10 cellular contexts compared by ENCODE assay signal in genomic region chr9:6765396-6765795, GRCh38.
"Had no signal": no experiment of that assay in that cellular context is flagged by ENCODE, and none has a peak within 500 bp of the region (broad histone marks: within the 10 kb centered on the region; RNA-seq: fewer than 3 reads in every experiment).

No MANE protein-coding gene starts in this region.

- H3K27me3 ChIP-seq: cardiac muscle cell, heart left ventricle had no signal

- H3K27ac ChIP-seq: cardiac muscle cell, heart left ventricle, skin epidermis had no signal

- DNase-seq: activated CD4-positive, CD25-positive, alpha-beta regulatory T cell; activated gamma-delta T cell; activated T-cell treated with anti-CD3 and anti-CD28 coated beads, Interleukin-2, amount 50 U/mL, for 1 hour; heart left ventricle; kidney glomerular epithelial cell; stimulated activated CD4-positive, alpha-beta T cell treated with anti-CD3 and anti-CD28 coated beads, Interleukin-4, amount 100 ng/mL, for 4 hours had no signal

- ATAC-seq: heart left ventricle, SK-N-SH treated with all-trans-retinoic acid at 6 μM for 48 hours had no signal

- H3K27ac Mint-ChIP-seq: T-helper 1 cell treated with Interleukin-12 subunit alpha and Interleukin-12 subunit beta and Interleukin-4 antibody, amounts not matched to agents 30 μg/mL and 1 μg/mL, for 36 hours had no signal

- H3K36me3 ChIP-seq: cardiac muscle cell, heart left ventricle had no signal

- H3K4me3 ChIP-seq: cardiac muscle cell, heart left ventricle, skin epidermis had no signal

- H3K4me3 Mint-ChIP-seq: T-helper 1 cell treated with Interleukin-12 subunit alpha and Interleukin-12 subunit beta and Interleukin-4 antibody, amounts not matched to agents 30 μg/mL and 1 μg/mL, for 36 hours had no signal
